In the genomic region with DNA sequence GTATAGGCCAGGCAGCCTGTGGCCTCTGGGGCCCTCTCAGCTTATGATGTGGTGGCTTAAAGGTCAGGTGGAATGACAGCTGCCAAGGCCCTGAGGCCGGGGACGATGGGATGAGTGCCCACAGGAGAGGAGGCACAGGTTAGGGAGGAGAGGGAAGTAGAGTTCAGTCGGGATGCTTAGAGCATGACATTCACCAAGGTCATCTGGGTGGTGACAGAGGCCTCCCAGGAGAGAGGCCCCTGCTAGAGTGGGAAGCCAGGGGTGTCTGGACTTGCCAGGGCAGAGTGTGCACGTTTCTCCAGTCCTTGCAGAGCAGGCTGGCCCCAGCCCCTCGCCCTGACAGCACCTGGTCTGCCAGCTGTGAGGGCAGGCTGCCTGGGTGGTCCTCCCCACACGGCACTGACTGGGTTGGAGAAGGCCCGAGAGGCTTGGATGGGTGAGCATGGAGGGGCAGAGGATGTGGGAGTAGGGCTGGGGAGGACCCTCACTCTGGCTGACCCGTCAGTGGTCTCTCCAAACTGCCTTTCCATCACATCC, we compare ENCODE assay signal across 1 cellular context.
TF ChIP-seq lines count a peak whose summit lies in the region.

No MANE protein-coding gene starts in this region.

TF ChIP-seq in HepG2, 621 proteins besides CTCF, POLR2A, EP300 and RAD21:
- peak; percentile 12; the same call in 1 of the 2 replicates for TF ChIP-seq ZFX (CRISPR knock-in tag; IDR thresholded peaks at IDR 0.05; ENCODE audit: low read depth)
- TF ChIP-seq, protein P1, sequence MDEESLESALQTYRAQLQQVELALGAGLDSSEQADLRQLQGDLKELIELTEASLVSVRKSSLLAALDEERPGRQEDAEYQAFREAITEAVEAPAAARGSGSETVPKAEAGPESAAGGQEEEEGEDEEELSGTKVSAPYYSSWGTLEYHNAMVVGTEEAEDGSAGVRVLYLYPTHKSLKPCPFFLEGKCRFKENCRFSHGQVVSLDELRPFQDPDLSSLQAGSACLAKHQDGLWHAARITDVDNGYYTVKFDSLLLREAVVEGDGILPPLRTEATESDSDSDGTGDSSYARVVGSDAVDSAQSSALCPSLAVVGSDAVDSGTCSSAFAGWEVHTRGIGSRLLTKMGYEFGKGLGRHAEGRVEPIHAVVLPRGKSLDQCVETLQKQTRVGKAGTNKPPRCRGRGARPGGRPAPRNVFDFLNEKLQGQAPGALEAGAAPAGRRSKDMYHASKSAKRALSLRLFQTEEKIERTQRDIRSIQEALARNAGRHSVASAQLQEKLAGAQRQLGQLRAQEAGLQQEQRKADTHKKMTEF (CRISPR knock-in tag; IDR thresholded peaks at IDR 0.05), result no peak
